Comparison of ENCODE assay signal across 8 cellular contexts in genomic region chr11:66311965-66312548, GRCh38. TPM values are rescaled to one million over a fixed set of nuclear protein-coding genes. Genes with fewer than 3 reads are reported as not detected.
DNase-seq lines count a peak whose midpoint lies in the region; ATAC-seq and TF ChIP-seq lines count a peak whose summit lies in the region.

No MANE protein-coding gene starts in this region.

- no peaks in the 10 kb centered on the region for H3K9me3 ChIP-seq in PC-3 (ENCODE audit: low read length)
- H3K9me3 ChIP-seq in esophagus muscularis mucosa: no peaks in the 10 kb centered on the region

- POLR2A ChIA-PET in PC-3 (lab: Charles Lee; ENCODE audit: unreplicated experiment): interaction anchor here (0.5 to 1.4 kb wide), 7 partner anchors 15 to 154 kb away, joined by 5 to 16 read pairs (median 9); partner anchors contain the start of genes B4GAT1, RIN1 and YIF1A

- H4K20me1 ChIP-seq in PC-3 (ENCODE audit: low read length): no peaks in the 10 kb centered on the region

- H3K27me3 ChIP-seq in PC-3 (ENCODE audit: low read length): no peaks in the 10 kb centered on the region
- H3K27me3 ChIP-seq in esophagus muscularis mucosa: peaks cover 0 to 8% (median 0%) of the 10 kb centered on the region in 4 donors

- TF ChIP-seq POLR2A in esophagus muscularis mucosa (IDR thresholded peaks at IDR 0.05; ENCODE audit: low read depth): no peak

- DNase-seq in DMS153 treated with DMSO at 0.1 percent for 48 hours (lab: John Stamatoyannopoulos, UW; ENCODE audit: unreplicated experiment) (peak; percentile 93), PC-3 (peak; percentile 89), esophagus muscularis mucosa (ENCODE audit: extremely low spot score) (peak; percentile 97), myocyte (ENCODE audit: low read depth) (peak; percentile 92)
- DNase-seq in Jurkat, Clone E6-1 (ENCODE audit: low read depth, low spot score): peak; percentile 94
- DNase-seq in activated T-cell treated with anti-CD3 and anti-CD28 coated beads, Interleukin-2, amount 50 U/mL, for 24 hours: peak; percentile 99
- peak; percentile 92 for DNase-seq in stimulated activated CD8-positive, alpha-beta memory T cell treated with anti-CD3 and anti-CD28 coated beads, Interleukin-7, amount 100 ng/mL, for 24 hours (ENCODE audit: low read depth)

- TF ChIP-seq EP300 in esophagus muscularis mucosa (IDR thresholded peaks at IDR 0.05): no peak

- H3K79me2 ChIP-seq in PC-3 (ENCODE audit: low read length): no peaks in the 10 kb centered on the region

- H3K36me3 ChIP-seq in PC-3 (ENCODE audit: low read depth, low read length): no peaks in the 10 kb centered on the region
- no peaks in the 10 kb centered on the region for H3K36me3 ChIP-seq in esophagus muscularis mucosa

- H2AFZ ChIP-seq in PC-3 (ENCODE audit: low read length): peak overlapping the region; percentile 85

- H3F3A ChIP-seq in PC-3 (ENCODE audit: low read length, unreplicated experiment): no peaks in the 10 kb centered on the region

- H3K9ac ChIP-seq in PC-3 (ENCODE audit: low read length): peak overlapping the region; percentile 30; the same call in 1 of the 2 replicates

- intact Hi-C loops in PC-3 (cut with micrococcal nuclease): loop anchor here (1.0 kb wide), 2 partner anchors 16 to 74 kb away; no protein-coding TSS in a partner anchor
- intact Hi-C loops in esophagus muscularis mucosa (cut with DNase I): loop anchor here (2.0 to 5.0 kb wide), 2 partner anchors 17 to 75 kb away; no protein-coding TSS in a partner anchor

- TF ChIP-seq CTCF in PC-3 (conservative IDR thresholded peaks at IDR 0.05; ENCODE audit: low read depth, low read length) (peak; percentile 98), esophagus muscularis mucosa (IDR thresholded peaks at IDR 0.05) (peak in 2 of 3 experiments; percentile 94 to 99)

- H3K4me3 ChIP-seq in Jurkat, Clone E6-1 (ENCODE audit: low read length): peak overlapping the region; percentile 68
- peak overlapping the region; percentile 77 for H3K4me3 ChIP-seq in PC-3 (ENCODE audit: low read length)
- peak overlapping the region; percentile 59 to 75 (median 62) for H3K4me3 ChIP-seq in esophagus muscularis mucosa

- peak overlapping the region; percentile 82 for H3K4me3 Mint-ChIP-seq in activated T-cell treated with anti-CD3 and anti-CD28 coated beads, Interleukin-2, amount 50 U/mL, for 24 hours

- no TSS peak for BruUV-seq in PC-3 (replicated peaks; lab: Mats Ljungman, UMichigan)

- no peaks in the 10 kb centered on the region for H3K36me3 Mint-ChIP-seq in activated T-cell treated with anti-CD3 and anti-CD28 coated beads, Interleukin-2, amount 50 U/mL, for 24 hours (ENCODE audit: low read depth)

- peak overlapping the region; percentile 30; the same call in 1 of the 2 replicates for H3K27ac ChIP-seq in PC-3 (ENCODE audit: low read length)
- H3K27ac ChIP-seq in esophagus muscularis mucosa (replicated peaks in 1 of 4): peak overlapping the region; percentile 83 to 95 (median 89)

- H3K4me1 ChIP-seq in PC-3 (ENCODE audit: insufficient read depth, low read length) (peaks cover 5% of the 10 kb centered on the region), esophagus muscularis mucosa (peaks cover 28 to 56% (median 49%) of the 10 kb centered on the region in 4 donors)

- H3K9me3 Mint-ChIP-seq in activated T-cell treated with anti-CD3 and anti-CD28 coated beads, Interleukin-2, amount 50 U/mL, for 24 hours: no peaks in the 10 kb centered on the region

- CTCF ChIA-PET in PC-3 (lab: Charles Lee): interaction anchor here (0.6 to 2.3 kb wide), 13 partner anchors 10 to 367 kb away, joined by 3 to 22 read pairs (median 8); partner anchors contain the start of genes RIN1 and YIF1A

- no peaks in the 10 kb centered on the region for H3K9me2 ChIP-seq in PC-3 (replicated peaks; ENCODE audit: low read length)

- H3K27ac Mint-ChIP-seq in activated T-cell treated with anti-CD3 and anti-CD28 coated beads, Interleukin-2, amount 50 U/mL, for 24 hours: peak overlapping the region; percentile 99

- H3K4me1 Mint-ChIP-seq in activated T-cell treated with anti-CD3 and anti-CD28 coated beads, Interleukin-2, amount 50 U/mL, for 24 hours (ENCODE audit: low read depth): peaks cover 41% of the 10 kb centered on the region

- peak overlapping the region; percentile 83 for H3K4me2 ChIP-seq in PC-3 (ENCODE audit: low read length)

- peak; percentile 71 for ATAC-seq in GM21717 (IDR thresholded peaks at IDR 0.05; ENCODE audit: unreplicated experiment)
- peak; percentile 73 for ATAC-seq in PC-3

- WGBS in esophagus muscularis mucosa: 0% methylated on average over 28 of the region's 44 CpGs

- no peaks in the 10 kb centered on the region for H3K27me3 Mint-ChIP-seq in activated T-cell treated with anti-CD3 and anti-CD28 coated beads, Interleukin-2, amount 50 U/mL, for 24 hours

RNA-seq across cellular contexts. Expression of gene CD248, which starts 4.8 kb away (rescaled TPM):
- 4.1 TPM for polyA plus RNA-seq in Jurkat, Clone E6-1 (2012; ENCODE audit: insufficient read depth, insufficient read length)
- not detected in 2 replicates for total RNA-seq in PC-3 (2014; rRNA removed)
- total RNA-seq in esophagus muscularis mucosa: 10 to 100 TPM; 23.0 to 83.8 (median 33.0) TPM
- not detected in 2 replicates for total RNA-seq in myocyte
- polyA plus RNA-seq in myocyte (2012): 0.05 TPM

RNA-seq across cellular contexts. Expression of gene TMEM151A, which starts 20.4 kb away (rescaled TPM):
- 4.5 TPM for polyA plus RNA-seq in Jurkat, Clone E6-1 (2012; ENCODE audit: insufficient read depth, insufficient read length)
- total RNA-seq in PC-3 (2014; rRNA removed) (not detected in 2 replicates), esophagus muscularis mucosa (under 1 TPM; 0.42 to 0.71 (median 0.54) TPM), myocyte (0.08 and 0.26 TPM in 2 replicates)
- 0.48 TPM for polyA plus RNA-seq in myocyte (2012)

RNA-seq across cellular contexts. Expression of gene YIF1A, which starts 23.1 kb away (rescaled TPM):
- polyA plus RNA-seq in Jurkat, Clone E6-1 (2012; ENCODE audit: insufficient read depth, insufficient read length): 107 TPM
- total RNA-seq in PC-3 (2014; rRNA removed) (196 and 236 TPM in 2 replicates), esophagus muscularis mucosa (10 to 100 TPM; 57.7 to 92.5 (median 85.4) TPM), myocyte (115 and 165 TPM in 2 replicates)
- 204 TPM for polyA plus RNA-seq in myocyte (2012)

RNA-seq across cellular contexts. Expression of gene RIN1, which starts 24.2 kb away (rescaled TPM):
- polyA plus RNA-seq in Jurkat, Clone E6-1 (2012; ENCODE audit: insufficient read depth, insufficient read length): 2.0 TPM
- total RNA-seq in PC-3 (2014; rRNA removed) (41.2 and 71.8 TPM in 2 replicates), esophagus muscularis mucosa (1 to 10 TPM; 3.1 to 6.6 (median 4.5) TPM), myocyte (32.3 and 43.9 TPM in 2 replicates)
- polyA plus RNA-seq in myocyte (2012): 5.7 TPM

RNA-seq across cellular contexts. Expression of gene BRMS1, which starts 32.8 kb away (rescaled TPM):
- polyA plus RNA-seq in Jurkat, Clone E6-1 (2012; ENCODE audit: insufficient read depth, insufficient read length): 75.8 TPM
- 123 and 176 TPM in 2 replicates for total RNA-seq in PC-3 (2014; rRNA removed)
- total RNA-seq in esophagus muscularis mucosa: 10 to 100 TPM; 22.8 to 35.1 (median 34.1) TPM
- 45.9 and 56.1 TPM in 2 replicates for total RNA-seq in myocyte
- polyA plus RNA-seq in myocyte (2012): 39.2 TPM

Comparison
In these comparisons a context has a peak if more than half of its experiments do, and no peak if none do; other contexts are left out.
1. Peak in every context shown above with its lines: DNase-seq, ATAC-seq, H3K4me3 ChIP-seq and H3K27ac ChIP-seq.
2. RNA of gene CD248, which starts 4.8 kb away (total RNA-seq): 23.0 to 83.8 TPM in esophagus muscularis mucosa; not detected in myocyte and not detected in PC-3; every median in the first group is over 10 times any median in the second.